12 cellular contexts compared by ENCODE assay signal in genomic region chr6:146851837-146852236, GRCh38.
DNase-seq lines count a peak whose midpoint lies in the region; TF ChIP-seq lines count a peak whose summit lies in the region.
"Had no signal": no experiment of that assay in that cellular context is flagged by ENCODE, and none has a peak within 500 bp of the region (broad histone marks: within the 10 kb centered on the region; RNA-seq: fewer than 3 reads in every experiment).

No MANE protein-coding gene starts in this region.

- H3K27me3 Mint-ChIP-seq in activated T-cell treated with anti-CD3 and anti-CD28 coated beads, Interleukin-2, amount 50 U/mL, for 24 hours, result peaks cover 10% of the 10 kb centered on the region
- H3K27me3 Mint-ChIP-seq: type B pancreatic cell had no signal

- H3K4me1 ChIP-seq in SJCRH30, result no peaks in the 10 kb centered on the region

- no peak overlapping the region for H3K27ac ChIP-seq in SJCRH30

- H3K36me3 Mint-ChIP-seq in activated T-cell treated with anti-CD3 and anti-CD28 coated beads, Interleukin-2, amount 50 U/mL, for 24 hours (ENCODE audit: low read depth), result peaks cover 5% of the 10 kb centered on the region
- H3K36me3 Mint-ChIP-seq: naive thymus-derived CD8-positive, alpha-beta T cell; type B pancreatic cell had no signal

- H3K9me3 ChIP-seq in SJCRH30 (replicated peaks), result no peaks in the 10 kb centered on the region

- H3K4me3 ChIP-seq in SJCRH30 (no peak overlapping the region), epithelial cell of esophagus (ENCODE audit: low read length) (no peak overlapping the region)

- DNase-seq in activated T-cell treated with anti-CD3 and anti-CD28 coated beads, Interleukin-2, amount 50 U/mL, for 24 hours, result no peak
- DNase-seq in activated T-cell treated with anti-CD3 and anti-CD28 coated beads, Interleukin-2, amount 50 U/mL, for 1 hour, result no peak
- DNase-seq in SJCRH30 (peak; percentile 13 to 39), epithelial cell of esophagus (ENCODE audit: low read depth) (peak; percentile 84), smooth muscle cell of the brain vasculature (ENCODE audit: low read depth, low spot score) (peak; percentile 15), NCI-H526 (lab: John Stamatoyannopoulos, UW) (no peak), NCI-H146 treated with DMSO at 0.1 percent for 48 hours (lab: John Stamatoyannopoulos, UW; ENCODE audit: unreplicated experiment) (no peak), Ammon's horn (ENCODE audit: low spot score) (no peak)
- DNase-seq: AML-193; naive thymus-derived CD8-positive, alpha-beta T cell had no signal

- no peak overlapping the region for H3K4me3 Mint-ChIP-seq in activated T-cell treated with anti-CD3 and anti-CD28 coated beads, Interleukin-2, amount 50 U/mL, for 24 hours
- H3K4me3 Mint-ChIP-seq: central memory CD8-positive, alpha-beta T cell; naive thymus-derived CD8-positive, alpha-beta T cell; type B pancreatic cell had no signal

- no peak for TF ChIP-seq CTCF in epithelial cell of esophagus (IDR thresholded peaks at IDR 0.05; ENCODE audit: insufficient read depth, low read depth, low read length, missing control alignments)

- no peaks in the 10 kb centered on the region for H3K27me3 ChIP-seq in SJCRH30

- H3K9me3 Mint-ChIP-seq in activated T-cell treated with anti-CD3 and anti-CD28 coated beads, Interleukin-2, amount 50 U/mL, for 24 hours, result peaks cover 8% of the 10 kb centered on the region
- H3K9me3 Mint-ChIP-seq: central memory CD8-positive, alpha-beta T cell; naive thymus-derived CD8-positive, alpha-beta T cell had no signal

- peaks cover 63% of the 10 kb centered on the region for H3K4me1 Mint-ChIP-seq in activated T-cell treated with anti-CD3 and anti-CD28 coated beads, Interleukin-2, amount 50 U/mL, for 24 hours (ENCODE audit: low read depth)
- H3K4me1 Mint-ChIP-seq: central memory CD8-positive, alpha-beta T cell; naive thymus-derived CD8-positive, alpha-beta T cell had no signal

- H3K36me3 ChIP-seq in SJCRH30, result no peaks in the 10 kb centered on the region

- H3K27ac Mint-ChIP-seq in activated T-cell treated with anti-CD3 and anti-CD28 coated beads, Interleukin-2, amount 50 U/mL, for 24 hours, result peak overlapping the region; percentile 92
- H3K27ac Mint-ChIP-seq: type B pancreatic cell had no signal

Comparison
In these comparisons a context has a peak if more than half of its experiments do, and no peak if none do; other contexts are left out.
1. DNase-seq: peak in SJCRH30 (2 of 2), epithelial cell of esophagus (single experiment) and smooth muscle cell of the brain vasculature (single experiment); none in activated T-cell treated with anti-CD3 and anti-CD28 coated beads, Interleukin-2, amount 50 U/mL, for 24 hours (single experiment), activated T-cell treated with anti-CD3 and anti-CD28 coated beads, Interleukin-2, amount 50 U/mL, for 1 hour (single experiment), NCI-H526 (0 of 2), NCI-H146 treated with DMSO at 0.1 percent for 48 hours (single experiment) and Ammon's horn (single experiment).